In genomic region chr17:7315570-7316243, GRCh38 we compare ENCODE assay signal across 2 cellular contexts.
TF ChIP-seq lines count a peak whose summit lies in the region.

No MANE protein-coding gene starts in this region.

TF ChIP-seq in GM12878, 131 proteins besides CTCF, POLR2A, EP300 and RAD21:
- TF ChIP-seq YY1 (IDR thresholded peaks at IDR 0.05; ENCODE audit: low read depth, low read length) = no peak
- no peak for TF ChIP-seq SPI1 (IDR thresholded peaks at IDR 0.05; ENCODE audit: borderline replicate concordance, insufficient read depth, low read depth, low read length)
- TF ChIP-seq REST (IDR thresholded peaks at IDR 0.05; ENCODE audit: low read depth, low read length) = no peak
- no peak for TF ChIP-seq WRNIP1 (IDR thresholded peaks at IDR 0.05; ENCODE audit: borderline replicate concordance, low read depth, low read length)
- TF ChIP-seq CBX3 (IDR thresholded peaks at IDR 0.05; ENCODE audit: borderline replicate concordance, low read depth) = no peak
- TF ChIP-seq GATAD2B (conservative IDR thresholded peaks at IDR 0.05; ENCODE audit: low read depth) = 0 out of 2 replicates have a peak, but pooled peaks have one; percentile 0
- no peak for TF ChIP-seq NR2C1 (IDR thresholded peaks at IDR 0.05)
- no peak for TF ChIP-seq ZBTB11 (CRISPR knock-in tag; IDR thresholded peaks at IDR 0.05)
- 0 out of 2 replicates have a peak, but pooled peaks have one; percentile 4 for TF ChIP-seq PML (IDR thresholded peaks at IDR 0.05; ENCODE audit: low read length)

TF ChIP-seq in liver, 16 proteins besides CTCF, POLR2A, EP300 and RAD21:
- TF ChIP-seq HNF4A (conservative IDR thresholded peaks at IDR 0.05) = no peak
